ENCODE assay signal across 8 cellular contexts in genomic region chr12:131894981-131895639, GRCh38. TPM values are rescaled to one million over a fixed set of nuclear protein-coding genes. Genes with fewer than 3 reads are reported as not detected.
DNase-seq lines count a peak whose midpoint lies in the region; ATAC-seq, FAIRE-seq and TF ChIP-seq lines count a peak whose summit lies in the region.

No MANE protein-coding gene starts in this region.

- no peak; the same call in 2 of the 3 replicates for ATAC-seq in K562
- ATAC-seq in HG03196 (IDR thresholded peaks at IDR 0.05; ENCODE audit: unreplicated experiment): no peak
- ATAC-seq in HG03159 (IDR thresholded peaks at IDR 0.05; ENCODE audit: unreplicated experiment): no peak

- H3K9me3 ChIP-seq in HUES6 (ENCODE audit: control insufficient read depth, insufficient read depth, low read depth, low read length) (no peaks in the 10 kb centered on the region), K562 (replicated peaks; ENCODE audit: control insufficient read depth, insufficient read depth, low read depth, low read length) (no peaks in the 10 kb centered on the region), kidney (ENCODE audit: control insufficient read depth in 1 of 2, low read length in 2 of 2) (no peaks in the 10 kb centered on the region), suprapubic skin (no peaks in the 10 kb centered on the region)

- no peak for FAIRE-seq in K562 (lab: Jason Lieb, UNC)
- no peak for FAIRE-seq in kidney (lab: Jason Lieb, UNC)

- in situ Hi-C loops in K562 (cut with MboI): no loop called here

- TF ChIP-seq POLR2A in K562 (conservative IDR thresholded peaks at IDR 0.05) (no peak), suprapubic skin (IDR thresholded peaks at IDR 0.05) (no peak)

- H3K9ac ChIP-seq in HUES6 (ENCODE audit: low read length) (peak overlapping the region; percentile 74), K562 (ENCODE audit: insufficient read depth in 1 of 2, low read depth in 2 of 2, low read length in 2 of 2) (peak overlapping the region; percentile 78 to 90; a peak in 3 of 4 replicates), kidney (ENCODE audit: low read length in 2 of 2) (peak overlapping the region; percentile 12 to 78)

- H3K36me3 ChIP-seq in HUES6 (ENCODE audit: control insufficient read depth, insufficient read depth, low read length) (peaks cover 9% of the 10 kb centered on the region), K562 (ENCODE audit: control insufficient read depth, insufficient read depth, low read length) (peaks cover 8% of the 10 kb centered on the region; the same call in 1 of the 3 replicates), kidney (ENCODE audit: control insufficient read depth in 1 of 2, insufficient read depth in 2 of 2, low read length in 2 of 2) (peaks cover 0 to 2% of the 10 kb centered on the region in 2 donors), suprapubic skin (peaks cover 18% of the 10 kb centered on the region)

- CTCF ChIA-PET in K562 (lab: Yijun Ruan, JAX; ENCODE audit: low intra/inter-chr PET ratio): interaction anchor here (0.6 kb wide), 1 partner anchor 189 kb away, joined by 3 read pairs; no protein-coding TSS in a partner anchor

- H3K27me3 ChIP-seq in HUES6 (ENCODE audit: control insufficient read depth, insufficient read depth, low read length): no peaks in the 10 kb centered on the region
- no peaks in the 10 kb centered on the region for H3K27me3 ChIP-seq in K562 (ENCODE audit: control insufficient read depth in 2 of 2, insufficient read depth in 2 of 2, low read length in 2 of 2)
- no peaks in the 10 kb centered on the region for H3K27me3 ChIP-seq in suprapubic skin

- peak overlapping the region; percentile 75 for H3K4me2 ChIP-seq in K562 (ENCODE audit: insufficient read depth, low read length)

- no TSS peak for BruUV-seq in K562 (replicated peaks; lab: Mats Ljungman, UMichigan)

- no peaks in the 10 kb centered on the region for H3K9me1 ChIP-seq in K562 (ENCODE audit: control insufficient read depth, insufficient read depth, low read length)

- H3K4me3 ChIP-seq in HUES6 (ENCODE audit: low read depth, low read length) (peak overlapping the region; percentile 66), K562 (peak overlapping the region; percentile 53), kidney (ENCODE audit: low read length in 2 of 2) (peak overlapping the region; percentile 52 to 75), suprapubic skin (peak overlapping the region; percentile 77)

- intact Hi-C loops in K562 (cut with micrococcal nuclease): loop anchor here (2.0 kb wide), 1 partner anchor 34 kb away; no protein-coding TSS in a partner anchor
- intact Hi-C loops in kidney (cut with DNase I): no loop called here

- WGBS in K562 (ENCODE audit: insufficient coverage, low coverage, missing lambda C conversion rate): 15% methylated on average over 23 of the region's 54 CpGs
- WGBS in suprapubic skin: 2% methylated on average over 14 of the region's 54 CpGs

- no peak for TF ChIP-seq EP300 in K562 (IDR thresholded peaks at IDR 0.05; ENCODE audit: low read length)
- TF ChIP-seq EP300 in suprapubic skin (IDR thresholded peaks at IDR 0.05): no peak

- no peaks in the 10 kb centered on the region; the same call in 1 of the 2 replicates for H4K20me1 ChIP-seq in K562 (replicated peaks; ENCODE audit: control insufficient read depth, insufficient read depth, low read length)

- DNase-seq in GM10266 (ENCODE audit: extremely low spot score) (peak; percentile 50), K562 (ENCODE audit: extremely low read depth in 1 of 4, low spot score in 3 of 4) (peak in 2 of 4 experiments; percentile 19 to 35), kidney (peak; percentile 85), suprapubic skin (ENCODE audit: low spot score in 2 of 2) (peak; percentile 75 to 81), DMS79 (lab: John Stamatoyannopoulos, UW) (no peak)

- peaks cover 16% of the 10 kb centered on the region for H3K79me2 ChIP-seq in K562 (ENCODE audit: control insufficient read depth, insufficient read depth, low read length)

- POLR2A ChIA-PET in K562 (lab: Yijun Ruan, JAX): no interaction called here

- no peak for TF ChIP-seq CTCF in GM10266 (IDR thresholded peaks at IDR 0.05; ENCODE audit: control insufficient read depth, insufficient read depth, low read depth, missing control alignments)
- TF ChIP-seq CTCF in K562 (IDR thresholded peaks at IDR 0.05 in 2 of 3, conservative IDR thresholded peaks at IDR 0.05 in 1 of 3; ENCODE audit: insufficient read depth in 2 of 3, low read depth in 1 of 3, low read length in 3 of 3): no peak
- no peak for TF ChIP-seq CTCF in kidney (IDR thresholded peaks at IDR 0.05; ENCODE audit: borderline replicate concordance, extremely low read depth, insufficient read depth)
- no peak for TF ChIP-seq CTCF in suprapubic skin (IDR thresholded peaks at IDR 0.05)

- no peak for TF ChIP-seq RAD21 in K562 (CRISPR knock-in tag; conservative IDR thresholded peaks at IDR 0.05 in 1 of 2, IDR thresholded peaks at IDR 0.05 in 1 of 2)

- H2AFZ ChIP-seq in K562 (ENCODE audit: low read depth, low read length): no peak overlapping the region

- H3K4me1 ChIP-seq in HUES6 (ENCODE audit: control insufficient read depth, insufficient read depth, low read length) (peaks cover 11% of the 10 kb centered on the region; the same call in 1 of the 2 replicates), K562 (replicated peaks in 1 of 2; ENCODE audit: control insufficient read depth in 2 of 2, insufficient read depth in 2 of 2, low read length in 2 of 2) (peaks cover 4 to 34% of the 10 kb centered on the region in 2 experiments; a peak in 4 of 5 replicates), kidney (ENCODE audit: control insufficient read depth in 1 of 2, insufficient read depth in 1 of 2, low read depth in 1 of 2, low read length in 2 of 2) (peaks cover 9 to 16% of the 10 kb centered on the region in 2 donors), suprapubic skin (peaks cover 38% of the 10 kb centered on the region)

- H3K27ac ChIP-seq in HUES6 (ENCODE audit: low read depth, low read length): no peak overlapping the region
- H3K27ac ChIP-seq in K562 (ENCODE audit: extremely low read depth, low read depth, low read length): peak overlapping the region; percentile 86
- peak overlapping the region; percentile 86 to 97 for H3K27ac ChIP-seq in kidney (ENCODE audit: low read depth in 2 of 2, low read length in 2 of 2)
- H3K27ac ChIP-seq in suprapubic skin: peak overlapping the region; percentile 93

RNA-seq across cellular contexts. Expression of gene ULK1, which starts 0.7 kb away (rescaled TPM):
- total RNA-seq in K562 (2011; cell fraction: chromatin; rRNA removed; ENCODE audit: low replicate concordance): 40.7 and 125 TPM in 2 replicates
- total RNA-seq in K562 (2011; cell fraction: nucleolus; rRNA removed): 72.5 and 83.8 TPM in 2 replicates
- total RNA-seq in K562 (2011; cell fraction: nucleoplasm; rRNA removed): 47.5 and 50.5 TPM in 2 replicates
- total RNA-seq in K562 (2014; rRNA removed) (4.2 and 5.6 TPM in 2 replicates), K562 (2014; rRNA removed; fragmentation: Illumina TruSeq; extraction: Trizol) (0.83 and 0.98 TPM in 2 replicates), K562 (2015; rRNA removed; fragmentation: Illumina TruSeq; extraction: Trizol) (2.0 and 3.6 TPM in 2 replicates), K562 (2021) (17.3 and 29.4 TPM in 2 replicates), kidney (33.4 TPM), suprapubic skin (100 to 1,000 TPM in 1 of 4 donors, 10 to 100 TPM in 3; 37.0 to 102 (median 65.7) TPM)
- polyA plus RNA-seq in K562 (2011; rRNA removed) (3.2 and 6.2 TPM in 2 replicates), K562 (2014; fragmentation: Illumina TruSeq; extraction: Trizol) (2.5 and 9.1 TPM in 2 replicates), K562 (2014; fragmentation: Nextera tagmentation; extraction: Ambion mirVana) (under 1 TPM; 0.15 to 0.29 TPM), K562 (2014; rRNA removed) (13.2 and 16.9 TPM in 2 replicates), kidney (ENCODE audit: insufficient read depth, low read depth, low replicate concordance) (11.4 TPM)
- 2.1 and 4.1 TPM in 2 replicates for polyA plus RNA-seq in K562 (2011; cell fraction: cytosol; rRNA removed)
- 62.1 and 86.4 TPM in 2 replicates for polyA plus RNA-seq in K562 (2011; cell fraction: nucleus; rRNA removed)
- polyA plus RNA-seq in K562 (2012): 12.1 and 39.2 TPM in 2 replicates
- 1.3 and 1.8 TPM in 2 replicates for polyA minus RNA-seq in K562 (2011; rRNA and poly(A)+ RNA removed)
- polyA minus RNA-seq in K562 (2011; cell fraction: cytosol; rRNA and poly(A)+ RNA removed): 3.1 and 11.4 TPM in 2 replicates
- 15.5 and 15.9 TPM in 2 replicates for polyA minus RNA-seq in K562 (2011; cell fraction: nucleus; rRNA and poly(A)+ RNA removed)

RNA-seq across cellular contexts. Expression of gene PUS1, which starts 34.0 kb away (rescaled TPM):
- total RNA-seq in K562 (2011; cell fraction: chromatin; rRNA removed; ENCODE audit: low replicate concordance): 97.0 and 232 TPM in 2 replicates
- 140 and 151 TPM in 2 replicates for total RNA-seq in K562 (2011; cell fraction: nucleolus; rRNA removed)
- total RNA-seq in K562 (2011; cell fraction: nucleoplasm; rRNA removed): 123 and 134 TPM in 2 replicates
- total RNA-seq in K562 (2014; rRNA removed) (35.6 and 53.2 TPM in 2 replicates), K562 (2014; rRNA removed; fragmentation: Illumina TruSeq; extraction: Trizol) (13.6 and 16.4 TPM in 2 replicates), K562 (2015; rRNA removed; fragmentation: Illumina TruSeq; extraction: Trizol) (29.7 and 30.0 TPM in 2 replicates), K562 (2021) (79.3 and 90.8 TPM in 2 replicates), kidney (28.8 TPM), suprapubic skin (10 to 100 TPM; 16.3 to 24.4 (median 21.8) TPM)
- polyA plus RNA-seq in K562 (2011; rRNA removed) (27.9 and 36.5 TPM in 2 replicates), K562 (2014; fragmentation: Illumina TruSeq; extraction: Trizol) (30.3 and 39.8 TPM in 2 replicates), K562 (2014; fragmentation: Nextera tagmentation; extraction: Ambion mirVana) (1 to 10 TPM; 1.9 to 3.8 TPM), K562 (2014; rRNA removed) (71.4 and 73.4 TPM in 2 replicates), kidney (ENCODE audit: insufficient read depth, low read depth, low replicate concordance) (16.1 TPM)
- 28.1 and 41.6 TPM in 2 replicates for polyA plus RNA-seq in K562 (2011; cell fraction: cytosol; rRNA removed)
- 56.2 and 84.8 TPM in 2 replicates for polyA plus RNA-seq in K562 (2011; cell fraction: nucleus; rRNA removed)
- polyA plus RNA-seq in K562 (2012): 37.5 and 51.4 TPM in 2 replicates
- 16.8 and 21.8 TPM in 2 replicates for polyA minus RNA-seq in K562 (2011; rRNA and poly(A)+ RNA removed)
- 30.8 and 32.0 TPM in 2 replicates for polyA minus RNA-seq in K562 (2011; cell fraction: cytosol; rRNA and poly(A)+ RNA removed)
- 27.3 and 32.4 TPM in 2 replicates for polyA minus RNA-seq in K562 (2011; cell fraction: nucleus; rRNA and poly(A)+ RNA removed)

RNA-seq across cellular contexts. Expression of gene EP400, which starts 54.6 kb away (rescaled TPM):
- total RNA-seq in K562 (2011; cell fraction: chromatin; rRNA removed; ENCODE audit: low replicate concordance): 149 and 175 TPM in 2 replicates
- total RNA-seq in K562 (2011; cell fraction: nucleolus; rRNA removed): 61.2 and 71.2 TPM in 2 replicates
- total RNA-seq in K562 (2011; cell fraction: nucleoplasm; rRNA removed): 111 and 165 TPM in 2 replicates
- total RNA-seq in K562 (2014; rRNA removed) (7.7 and 12.2 TPM in 2 replicates), K562 (2014; rRNA removed; fragmentation: Illumina TruSeq; extraction: Trizol) (7.0 TPM in 2 replicates), K562 (2015; rRNA removed; fragmentation: Illumina TruSeq; extraction: Trizol) (6.9 and 8.1 TPM in 2 replicates), K562 (2021) (49.2 and 58.0 TPM in 2 replicates), kidney (44.7 TPM), suprapubic skin (10 to 100 TPM; 32.0 to 81.3 (median 40.1) TPM)
- polyA plus RNA-seq in K562 (2011; rRNA removed) (6.5 and 8.3 TPM in 2 replicates), K562 (2014; fragmentation: Illumina TruSeq; extraction: Trizol) (29.8 and 32.3 TPM in 2 replicates), K562 (2014; fragmentation: Nextera tagmentation; extraction: Ambion mirVana) (1 to 10 TPM; 4.5 to 6.7 TPM), K562 (2014; rRNA removed) (22.2 and 23.5 TPM in 2 replicates), kidney (ENCODE audit: insufficient read depth, low read depth, low replicate concordance) (7.5 TPM)
- polyA plus RNA-seq in K562 (2011; cell fraction: cytosol; rRNA removed): 5.4 and 6.5 TPM in 2 replicates
- 38.0 and 44.2 TPM in 2 replicates for polyA plus RNA-seq in K562 (2011; cell fraction: nucleus; rRNA removed)
- polyA plus RNA-seq in K562 (2012): 27.7 and 40.7 TPM in 2 replicates
- 13.1 and 16.0 TPM in 2 replicates for polyA minus RNA-seq in K562 (2011; rRNA and poly(A)+ RNA removed)
- polyA minus RNA-seq in K562 (2011; cell fraction: cytosol; rRNA and poly(A)+ RNA removed): 17.0 and 23.8 TPM in 2 replicates
- 18.7 and 27.0 TPM in 2 replicates for polyA minus RNA-seq in K562 (2011; cell fraction: nucleus; rRNA and poly(A)+ RNA removed)
